27 cellular contexts compared by ENCODE assay signal in the genomic region with DNA sequence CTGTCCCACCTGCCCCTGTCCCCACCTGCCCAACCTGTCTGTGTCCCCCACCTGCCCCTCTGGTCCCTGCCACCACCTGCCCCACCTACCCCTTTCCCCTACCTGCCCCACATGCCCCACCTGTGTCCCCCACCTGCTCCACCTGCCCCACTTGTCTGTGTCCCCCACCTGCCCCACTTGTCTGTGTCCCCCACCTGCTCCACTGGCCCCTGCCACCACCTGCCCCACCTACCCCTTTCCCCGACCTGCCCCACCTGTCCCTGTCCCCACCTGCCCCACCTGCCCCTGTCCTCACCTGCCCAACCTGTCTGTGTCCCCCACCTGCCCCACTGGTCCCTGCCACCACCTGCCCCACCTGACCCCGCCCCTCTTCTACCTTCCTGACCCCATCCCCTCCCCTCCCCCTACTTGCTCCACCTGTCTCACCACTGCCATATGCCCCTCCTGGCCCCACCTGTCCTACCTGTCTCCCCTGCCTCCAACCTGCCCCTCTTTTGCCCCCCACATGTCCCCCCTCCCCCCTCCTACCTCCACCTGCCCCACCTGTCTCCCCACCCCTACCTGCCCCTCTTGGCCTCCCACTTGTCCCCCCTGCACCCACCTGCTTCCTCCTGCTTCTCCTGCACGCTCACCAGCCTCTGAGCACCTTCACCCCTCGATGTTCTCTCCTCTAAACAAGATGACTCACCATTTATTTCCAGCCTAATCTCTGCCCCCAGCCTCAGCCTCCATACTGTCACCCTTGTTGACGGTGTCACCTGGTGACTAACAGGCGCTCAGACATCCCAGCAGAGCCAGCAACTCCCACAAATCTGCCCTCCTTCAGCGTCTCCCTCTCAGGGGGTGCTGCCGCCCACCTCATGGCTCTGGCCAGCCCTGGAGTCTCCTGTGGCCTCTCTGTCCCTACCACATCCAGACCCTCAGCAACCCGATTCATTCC. TPM values are rescaled to one million over a fixed set of nuclear protein-coding genes. Genes with fewer than 3 reads are reported as not detected.
A peak's percentile ranks its signal among the peaks of the same experiment; 100 is the strongest.
DNase-seq lines count a peak whose midpoint lies in the region; ATAC-seq, FAIRE-seq and TF ChIP-seq lines count a peak whose summit lies in the region.
"Had no signal": no experiment of that assay in that cellular context is flagged by ENCODE, and none has a peak within 500 bp of the region (broad histone marks: within the 10 kb centered on the region; RNA-seq: fewer than 3 reads in every experiment).

No MANE protein-coding gene starts in this region.

- H3K9me3 ChIP-seq in kidney (ENCODE audit: control insufficient read depth in 1 of 2, low read length in 2 of 2) = no peaks in the 10 kb centered on the region
- H3K9me3 ChIP-seq: BLaER1, HAP-1, sigmoid colon had no signal

- H3K4me3 ChIP-seq in kidney (ENCODE audit: low read length in 2 of 2) (no peak overlapping the region), brain microvascular endothelial cell (ENCODE audit: low read depth, low read length) (no peak overlapping the region)
- H3K4me3 ChIP-seq: BLaER1, HAP-1, sigmoid colon had no signal

- ATAC-seq in Right ventricle myocardium inferior = no peak
- ATAC-seq: left colon, natural killer cell had no signal

- H3K4me1 ChIP-seq in kidney (ENCODE audit: control insufficient read depth in 1 of 2, insufficient read depth in 1 of 2, low read depth in 1 of 2, low read length in 2 of 2) = no peaks in the 10 kb centered on the region
- H3K4me1 ChIP-seq: HAP-1, sigmoid colon had no signal

- H3K27me3 ChIP-seq in brain microvascular endothelial cell (replicated peaks) = peaks cover 25% of the 10 kb centered on the region

- peak; percentile 42 for DNase-seq in Right ventricle myocardium inferior (ENCODE audit: missing footprints)
- no peak for DNase-seq in cardiac septum (ENCODE audit: low spot score)
- DNase-seq in NCI-H69 (lab: John Stamatoyannopoulos, UW) = peak; percentile 47
- peak; percentile 60 for DNase-seq in kidney
- DNase-seq in brain microvascular endothelial cell = no peak
- no peak for DNase-seq in effector CD4-positive, alpha-beta T cell
- DNase-seq in middle frontal gyrus (ENCODE audit: extremely low spot score, low spot score) = no peak
- DNase-seq in AML-193 (lab: John Stamatoyannopoulos, UW) = no peak
- DNase-seq: activated CD4-positive, alpha-beta memory T cell treated with anti-CD3 and anti-CD28 coated beads, Interleukin-2, amount 10 ng/mL, durations not matched to agents 7 days and 5 days; activated CD4-positive, CD25-positive, alpha-beta regulatory T cell; activated naive CD4-positive, alpha-beta T cell; activated T-cell treated with anti-CD3 and anti-CD28 coated beads, Interleukin-2, amount 50 U/mL, for 1 hour; left colon; natural killer cell; NCI-H1105; sigmoid colon; stimulated activated CD4-positive, alpha-beta T cell treated with anti-CD3 and anti-CD28 coated beads, Interleukin-15, amount 100 ng/mL, for 24 hours; T-helper 9 cell; trophoblast cell had no signal

- intact Hi-C loops in Right ventricle myocardium inferior (cut with DNase I) = no loop called here
- intact Hi-C loops in cardiac septum (cut with DNase I) = no loop called here
- intact Hi-C loops in kidney (cut with DNase I) = no loop called here

- no peak for FAIRE-seq in kidney (lab: Jason Lieb, UNC)
- FAIRE-seq: bronchial epithelial cell, endometrium, GM18507 had no signal

- H3K36me3 ChIP-seq in kidney (ENCODE audit: control insufficient read depth in 1 of 2, insufficient read depth in 2 of 2, low read length in 2 of 2) = no peaks in the 10 kb centered on the region
- no peaks in the 10 kb centered on the region for H3K36me3 ChIP-seq in brain microvascular endothelial cell (replicated peaks)
- H3K36me3 ChIP-seq: BLaER1, HAP-1, sigmoid colon had no signal

- no peak overlapping the region for H3K9ac ChIP-seq in kidney (ENCODE audit: low read length in 2 of 2)
- H3K9ac ChIP-seq: BLaER1 had no signal

- in situ Hi-C loops in brain microvascular endothelial cell (cut with HindIII; ENCODE audit: low pct_ligation_motif_present, low sequenced_read_pairs) = no loop called here

- TF ChIP-seq CTCF in kidney (IDR thresholded peaks at IDR 0.05; ENCODE audit: borderline replicate concordance, extremely low read depth, insufficient read depth) = no peak
- TF ChIP-seq CTCF in brain microvascular endothelial cell (IDR thresholded peaks at IDR 0.05; ENCODE audit: low read depth, low read length, missing control alignments) = no peak

- H3K27ac ChIP-seq in kidney (ENCODE audit: low read depth in 2 of 2, low read length in 2 of 2) (no peak overlapping the region), brain microvascular endothelial cell (no peak overlapping the region)
- H3K27ac ChIP-seq: BLaER1, sigmoid colon had no signal

RNA-seq across cellular contexts. Expression of gene MYT1, which starts 5.6 kb away (rescaled TPM):
- total RNA-seq in Right ventricle myocardium inferior = 0.16 TPM
- total RNA-seq in cardiac septum = not detected
- total RNA-seq in kidney = not detected
- polyA plus RNA-seq in kidney (ENCODE audit: insufficient read depth, low read depth, low replicate concordance) = not detected
- total RNA-seq: A673; activated CD4-positive, alpha-beta memory T cell treated with anti-CD3 and anti-CD28 coated beads, Interleukin-2, amount 10 ng/mL, durations not matched to agents 7 days and 5 days; bronchial epithelial cell; glomerular endothelial cell; natural killer cell had no signal

RNA-seq across cellular contexts. Expression of gene NPBWR2, which starts 51.3 kb away (rescaled TPM):
- total RNA-seq in Right ventricle myocardium inferior (not detected), cardiac septum (not detected), kidney (not detected)
- polyA plus RNA-seq in kidney (ENCODE audit: insufficient read depth, low read depth, low replicate concordance) = not detected
- total RNA-seq: A673; activated CD4-positive, alpha-beta memory T cell treated with anti-CD3 and anti-CD28 coated beads, Interleukin-2, amount 10 ng/mL, durations not matched to agents 7 days and 5 days; bronchial epithelial cell; G401; glomerular endothelial cell; left colon; natural killer cell; sigmoid colon had no signal
- polyA plus RNA-seq: sigmoid colon had no signal

Comparison
In these comparisons a context has a peak if more than half of its experiments do, and no peak if none do; other contexts are left out.
1. DNase-seq: peak in Right ventricle myocardium inferior (single experiment), NCI-H69 (single experiment) and kidney (single experiment); none in cardiac septum (single experiment), brain microvascular endothelial cell (single experiment), effector CD4-positive, alpha-beta T cell (single experiment), middle frontal gyrus (single experiment) and AML-193 (0 of 2).